ENCODE assay signal across 1 cellular context in the genomic region with DNA sequence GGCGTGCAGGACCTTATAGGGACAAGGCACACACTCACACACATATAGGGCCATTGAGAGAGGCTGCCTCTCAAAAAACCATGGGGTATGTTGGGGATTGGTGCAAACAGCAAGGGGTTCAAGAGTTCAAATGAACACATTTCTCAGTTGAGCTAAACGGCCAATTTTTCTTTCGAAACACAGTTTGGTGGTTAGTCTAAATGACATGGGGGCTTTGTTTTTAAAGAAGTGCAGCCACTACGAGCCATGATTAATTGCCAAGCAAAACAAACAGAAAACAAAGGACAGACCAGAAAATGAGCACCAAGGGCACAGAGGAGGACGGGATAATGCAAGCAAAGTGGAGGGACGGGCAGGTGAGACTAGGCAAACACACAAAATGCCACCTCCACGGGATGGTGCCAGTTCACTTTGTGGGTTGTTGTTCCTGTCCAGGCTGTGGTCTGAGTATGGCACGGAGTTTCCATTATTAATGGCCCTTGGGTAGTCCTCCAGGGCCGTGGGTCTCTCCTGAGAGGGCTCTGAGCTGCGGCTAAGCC.
TF ChIP-seq lines count a peak whose summit lies in the region.

No MANE protein-coding gene starts in this region.

TF ChIP-seq in IMR-90, 13 proteins besides CTCF, POLR2A, EP300 and RAD21 (continued from another document):
- no peak for TF ChIP-seq FOS (IDR thresholded peaks at IDR 0.05; ENCODE audit: low read depth, low read length)
